ENCODE assay signal across 8 cellular contexts in the genomic region with DNA sequence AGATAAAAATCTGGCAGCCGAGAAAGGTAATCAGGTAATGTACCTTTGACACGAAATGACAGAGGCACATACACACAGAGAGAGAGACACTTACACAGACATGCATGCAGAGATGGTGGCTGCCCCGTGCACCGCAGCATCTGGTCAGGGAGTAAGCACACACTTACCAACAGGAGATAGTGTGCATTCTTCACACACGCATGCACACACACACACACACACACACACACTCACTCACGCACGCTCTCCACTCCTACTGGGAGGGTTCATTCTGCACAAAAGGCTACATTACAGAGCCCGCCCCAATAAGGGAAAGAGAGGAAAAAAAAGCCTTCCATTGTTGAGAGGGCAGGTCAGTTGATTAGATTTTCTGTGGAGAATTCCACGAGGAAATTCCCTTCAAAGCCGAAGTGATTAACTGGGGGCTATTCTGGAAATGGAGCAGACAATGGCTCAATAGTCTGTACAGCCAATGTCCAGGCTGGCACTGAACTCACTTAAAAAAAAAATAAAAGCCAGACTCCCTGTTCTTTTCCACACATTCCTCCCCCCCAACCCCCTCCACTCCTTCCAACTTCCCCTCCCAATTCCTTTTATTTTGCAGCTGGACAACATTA. TPM values are rescaled to one million over a fixed set of nuclear protein-coding genes. Genes with fewer than 3 reads are reported as not detected.
DNase-seq lines count a peak whose midpoint lies in the region; ATAC-seq and TF ChIP-seq lines count a peak whose summit lies in the region.

No MANE protein-coding gene starts in this region.

- no peaks in the 10 kb centered on the region for H3K36me3 Mint-ChIP-seq in chondrocyte (ENCODE audit: low read depth)
- no peaks in the 10 kb centered on the region for H3K36me3 Mint-ChIP-seq in CD8-positive, alpha-beta memory T cell

- no peak overlapping the region for H3K27ac Mint-ChIP-seq in chondrocyte (ENCODE audit: unreplicated experiment)
- H3K27ac Mint-ChIP-seq in CD8-positive, alpha-beta memory T cell, result no peak overlapping the region

- DNase-seq in NCI-H2227 (lab: John Stamatoyannopoulos, UW; ENCODE audit: unreplicated experiment), result peak; percentile 29
- DNase-seq in coronary artery (ENCODE audit: low spot score), result no peak
- peak; percentile 56 for DNase-seq in left lobe of liver (ENCODE audit: low spot score)
- peak; percentile 26 for DNase-seq in testis
- DNase-seq in chondrocyte (ENCODE audit: low spot score), result no peak
- DNase-seq in CD8-positive, alpha-beta memory T cell, result no peak
- DNase-seq in activated CD4-positive, CD25-positive, alpha-beta regulatory T cell (lab: John Stamatoyannopoulos, UW), result no peak

- H3K36me3 ChIP-seq in testis (ENCODE audit: low read depth, missing control alignments), result no peaks in the 10 kb centered on the region
- H3K36me3 ChIP-seq in CD8-positive, alpha-beta memory T cell (ENCODE audit: insufficient read depth, low read length), result no peaks in the 10 kb centered on the region

- CTCF ChIA-PET in CD8-positive, alpha-beta memory T cell (lab: Charles Lee), result no interaction called here

- no peak for TF ChIP-seq POLR2A in testis (IDR thresholded peaks at IDR 0.05)

- 10% methylated on average over 9 to 10 of the region's 10 CpGs for WGBS in testis, 2 donors

- no peaks in the 10 kb centered on the region for H3K4me1 Mint-ChIP-seq in chondrocyte (ENCODE audit: low read depth)
- no peaks in the 10 kb centered on the region for H3K4me1 Mint-ChIP-seq in CD8-positive, alpha-beta memory T cell

- TF ChIP-seq CTCF in coronary artery (IDR thresholded peaks at IDR 0.05) (no peak), testis (IDR thresholded peaks at IDR 0.05) (no peak), chondrocyte (IDR thresholded peaks at IDR 0.05) (no peak)

- peak overlapping the region; percentile 75 for H3K4me3 ChIP-seq in coronary artery
- peak overlapping the region; percentile 37 to 39 for H3K4me3 ChIP-seq in testis
- no peak overlapping the region for H3K4me3 ChIP-seq in CD8-positive, alpha-beta memory T cell (ENCODE audit: low read length)

- H3K9me3 Mint-ChIP-seq in chondrocyte (ENCODE audit: low read depth), result no peaks in the 10 kb centered on the region
- peaks cover 0 to 2% (median 0%) of the 10 kb centered on the region in 5 donors for H3K9me3 Mint-ChIP-seq in CD8-positive, alpha-beta memory T cell

- ATAC-seq in left lobe of liver (peak; percentile 70), GM21723 (IDR thresholded peaks at IDR 0.05; ENCODE audit: unreplicated experiment) (no peak)

- H3K27ac ChIP-seq in coronary artery, result peak overlapping the region in 1 of 2 donors; percentile 15
- H3K27ac ChIP-seq in testis, result no peak overlapping the region
- no peak overlapping the region for H3K27ac ChIP-seq in CD8-positive, alpha-beta memory T cell (ENCODE audit: low read depth, low read length)

- H3K9me3 ChIP-seq in testis, result no peaks in the 10 kb centered on the region
- no peaks in the 10 kb centered on the region for H3K9me3 ChIP-seq in CD8-positive, alpha-beta memory T cell (ENCODE audit: low read length)

- no peaks in the 10 kb centered on the region for H3K27me3 Mint-ChIP-seq in chondrocyte (ENCODE audit: low read depth)
- H3K27me3 Mint-ChIP-seq in CD8-positive, alpha-beta memory T cell, result peaks cover 0 to 1% of the 10 kb centered on the region in 2 donors

- intact Hi-C loops in testis (cut with DNase I; ENCODE audit: low total_unique reads), result no loop called here

- POLR2A ChIA-PET in CD8-positive, alpha-beta memory T cell (lab: Charles Lee), result no interaction called here

- no peaks in the 10 kb centered on the region for H3K27me3 ChIP-seq in testis
- H3K27me3 ChIP-seq in CD8-positive, alpha-beta memory T cell (ENCODE audit: insufficient read depth, low read length, poor library complexity, severe bottlenecking), result no peaks in the 10 kb centered on the region

- no peaks in the 10 kb centered on the region for H3K4me1 ChIP-seq in testis
- no peaks in the 10 kb centered on the region for H3K4me1 ChIP-seq in CD8-positive, alpha-beta memory T cell (ENCODE audit: insufficient read depth, low read length)

- no peak overlapping the region for H3K4me3 Mint-ChIP-seq in chondrocyte (ENCODE audit: unreplicated experiment)
- H3K4me3 Mint-ChIP-seq in CD8-positive, alpha-beta memory T cell, result no peak overlapping the region

RNA-seq across cellular contexts. Expression of gene SOX5, which starts 1.4 kb away (rescaled TPM):
- total RNA-seq in left lobe of liver (32.2 TPM), testis (10 to 100 TPM; 26.0 to 29.2 TPM), chondrocyte (11.1 to 16.2 TPM (median 13.5 TPM) in 3 replicates)
- polyA plus RNA-seq in testis (ENCODE audit: insufficient read depth, low read depth, low replicate concordance), result 93.3 TPM
- total RNA-seq in CD8-positive, alpha-beta memory T cell, result under 1 TPM; 0.13 to 0.18 TPM
- polyA plus RNA-seq in CD8-positive, alpha-beta memory T cell, result not detected

Comparison
In these comparisons a context has a peak if more than half of its experiments do, and no peak if none do; other contexts are left out.
1. DNase-seq: peak in NCI-H2227 (single experiment), left lobe of liver (single experiment) and testis (single experiment); none in coronary artery (single experiment), chondrocyte (single experiment), CD8-positive, alpha-beta memory T cell (0 of 5) and activated CD4-positive, CD25-positive, alpha-beta regulatory T cell (0 of 4).
2. RNA of gene SOX5, which starts 1.4 kb away (total RNA-seq): 32.2 TPM in left lobe of liver (single experiment), 26.0 to 29.2 TPM in testis and 11.1 to 16.2 TPM in chondrocyte; 0.13 to 0.18 TPM in CD8-positive, alpha-beta memory T cell; every median in the first group is over 10 times any median in the second.